ENCODE assay signal across 7 cellular contexts in genomic region chr10:5975641-5976473, GRCh38. TPM values are rescaled to one million over a fixed set of nuclear protein-coding genes. Genes with fewer than 3 reads are reported as not detected.
DNase-seq lines count a peak whose midpoint lies in the region; ATAC-seq, FAIRE-seq and TF ChIP-seq lines count a peak whose summit lies in the region.

No MANE protein-coding gene starts in this region.

- no peaks in the 10 kb centered on the region for H3K27me3 Mint-ChIP-seq in T-helper 17 cell

- DNase-seq in T-helper 17 cell = peak; percentile 19 to 43 (median 21)
- no peak for DNase-seq in bronchial epithelial cell (ENCODE audit: low read depth)
- DNase-seq in stimulated activated naive CD4-positive, alpha-beta T cell (lab: John Stamatoyannopoulos, UW) = peak in 5 of 6 experiments; percentile 11 to 24 (median 22)
- no peak for DNase-seq in kidney glomerular epithelial cell (lab: John Stamatoyannopoulos, UW)

- no peak for FAIRE-seq in bronchial epithelial cell (lab: Jason Lieb, UNC)

- ATAC-seq in GM19035 (IDR thresholded peaks at IDR 0.05; ENCODE audit: unreplicated experiment) (peak; percentile 53), HG03103 (IDR thresholded peaks at IDR 0.05; ENCODE audit: low read depth, unreplicated experiment) (peak; percentile 46), T-helper 17 cell (peak; percentile 66)

- peak overlapping the region; percentile 95 for H3K4me3 Mint-ChIP-seq in T-helper 17 cell

- H3K36me3 Mint-ChIP-seq in T-helper 17 cell (ENCODE audit: low read depth) = no peaks in the 10 kb centered on the region

- no peaks in the 10 kb centered on the region for H3K27me3 ChIP-seq in bronchial epithelial cell (ENCODE audit: control insufficient read depth, insufficient read depth, low read length)
- H3K27me3 ChIP-seq in mononuclear cell (ENCODE audit: insufficient read depth, low read length) = no peaks in the 10 kb centered on the region

- peaks cover 31% of the 10 kb centered on the region for H3K4me1 Mint-ChIP-seq in T-helper 17 cell

- no peak for TF ChIP-seq CTCF in bronchial epithelial cell (IDR thresholded peaks at IDR 0.05; ENCODE audit: insufficient read depth, low read length, severe bottlenecking)

- no peaks in the 10 kb centered on the region for H3K36me3 ChIP-seq in bronchial epithelial cell (ENCODE audit: control insufficient read depth, insufficient read depth, low read length)

- H3K4me3 ChIP-seq in bronchial epithelial cell (ENCODE audit: low read depth, low read length) (peak overlapping the region; percentile 89), mononuclear cell (ENCODE audit: low read length) (peak overlapping the region; percentile 91)

- peaks cover 36% of the 10 kb centered on the region for H3K4me1 ChIP-seq in mononuclear cell (ENCODE audit: insufficient read depth, low read length)

- H3K27ac Mint-ChIP-seq in T-helper 17 cell = peak overlapping the region; percentile 93

- H3K9me3 ChIP-seq in T-helper 17 cell (ENCODE audit: control insufficient read depth, low read length, poor library complexity, severe bottlenecking) (no peaks in the 10 kb centered on the region), mononuclear cell (ENCODE audit: low read depth, low read length) (no peaks in the 10 kb centered on the region)

RNA-seq across cellular contexts. Expression of gene IL15RA, which starts 1.5 kb away (rescaled TPM):
- total RNA-seq in T-helper 17 cell = 10 to 100 TPM; 12.6 to 13.0 TPM
- total RNA-seq in bronchial epithelial cell = 0.51 and 0.79 TPM in 2 replicates
- 5.1 TPM for total RNA-seq in mononuclear cell

Comparison
In these comparisons a context has a peak if more than half of its experiments do, and no peak if none do; other contexts are left out.
1. DNase-seq: peak in T-helper 17 cell (3 of 3) and stimulated activated naive CD4-positive, alpha-beta T cell (5 of 6); none in bronchial epithelial cell (single experiment) and kidney glomerular epithelial cell (single experiment).
2. Peak in every context shown above with its lines, with median percentiles within 50 percentile points of each other: ATAC-seq.